Comparison of ENCODE assay signal across 8 cellular contexts in genomic region chr7:149195180-149196150, GRCh38. TPM values are rescaled to one million over a fixed set of nuclear protein-coding genes. Genes with fewer than 3 reads are reported as not detected.
DNase-seq lines count a peak whose midpoint lies in the region; ATAC-seq and TF ChIP-seq lines count a peak whose summit lies in the region.

Gene ZNF282, plus strand, starts transcription at chr7:149195546. Its CDS starts 44 bp downstream, at chr7:149195590.

- DNase-seq in DMS153 treated with DMSO at 0.1 percent for 48 hours (lab: John Stamatoyannopoulos, UW; ENCODE audit: unreplicated experiment) (peak; percentile 88), HuH-7.5 (ENCODE audit: low spot score) (peak; percentile 94), PC-3 (peak; percentile 89), esophagus muscularis mucosa (ENCODE audit: extremely low spot score) (peak; percentile 96), myocyte (ENCODE audit: low read depth) (peak; percentile 97)
- DNase-seq in activated T-cell treated with anti-CD3 and anti-CD28 coated beads, Interleukin-2, amount 50 U/mL, for 4 hours = peak; percentile 61
- peak; percentile 70 to 90 for DNase-seq in stimulated activated effector memory CD8-positive, alpha-beta T cell treated with anti-CD3 and anti-CD28 coated beads, Interleukin-12 subunit alpha, Interleukin-12 subunit beta, amount 100 ng/mL, for 72 hours (ENCODE audit: low spot score in 2 of 2)

- H3K4me3 Mint-ChIP-seq in activated T-cell treated with anti-CD3 and anti-CD28 coated beads, Interleukin-2, amount 50 U/mL, for 4 hours = peak within 1 kb of the TSS; percentile 92
- peak within 1 kb of the TSS; percentile 88 for H3K4me3 Mint-ChIP-seq in stimulated activated effector memory CD8-positive, alpha-beta T cell treated with anti-CD3 and anti-CD28 coated beads, Interleukin-12 subunit alpha, Interleukin-12 subunit beta, amount 100 ng/mL, for 72 hours

- peaks cover 46% of the 10 kb centered on the region for H3K4me1 Mint-ChIP-seq in activated T-cell treated with anti-CD3 and anti-CD28 coated beads, Interleukin-2, amount 50 U/mL, for 4 hours (ENCODE audit: low read depth)
- H3K4me1 Mint-ChIP-seq in stimulated activated effector memory CD8-positive, alpha-beta T cell treated with anti-CD3 and anti-CD28 coated beads, Interleukin-12 subunit alpha, Interleukin-12 subunit beta, amount 100 ng/mL, for 72 hours = peaks cover 61% of the 10 kb centered on the region

- peaks cover 39% of the 10 kb centered on the region for H3K79me2 ChIP-seq in PC-3 (ENCODE audit: low read length)

- H3K27ac ChIP-seq in PC-3 (ENCODE audit: low read length) (peak within 1 kb of the TSS; percentile 66), esophagus muscularis mucosa (replicated peaks in 1 of 4) (peak within 1 kb of the TSS; percentile 89 to 94 (median 91))

- no peak for TF ChIP-seq POLR2A in esophagus muscularis mucosa (IDR thresholded peaks at IDR 0.05; ENCODE audit: low read depth)

- peak within 1 kb of the TSS; percentile 95 for H2AFZ ChIP-seq in PC-3 (ENCODE audit: low read length)

- ATAC-seq in GM21526 (IDR thresholded peaks at IDR 0.05; ENCODE audit: low FRiP score, unreplicated experiment) (peak; percentile 85), PC-3 (peak; percentile 89)
- peak; percentile 94 for ATAC-seq in activated T-cell treated with anti-CD3 and anti-CD28 coated beads, Interleukin-2, amount 50 U/mL, for 4 hours
- ATAC-seq in stimulated activated effector memory CD8-positive, alpha-beta T cell treated with anti-CD3 and anti-CD28 coated beads, Interleukin-12 subunit alpha, Interleukin-12 subunit beta, amount 100 ng/mL, for 72 hours = peak; percentile 94

- no TSS peak for BruUV-seq in PC-3 (replicated peaks; lab: Mats Ljungman, UMichigan)

- H3F3A ChIP-seq in PC-3 (ENCODE audit: low read length, unreplicated experiment) = no peaks in the 10 kb centered on the region

- 1% methylated on average over 30 of the region's 97 CpGs for WGBS in esophagus muscularis mucosa

- H4K20me1 ChIP-seq in PC-3 (ENCODE audit: low read length) = no peaks in the 10 kb centered on the region

- CTCF ChIA-PET in PC-3 (lab: Charles Lee) = interaction anchor here (0.5 to 1.6 kb wide), 12 partner anchors 30 to 217 kb away, joined by 3 to 5 read pairs (median 3); no protein-coding TSS in a partner anchor

- peaks cover 21% of the 10 kb centered on the region for H3K36me3 Mint-ChIP-seq in activated T-cell treated with anti-CD3 and anti-CD28 coated beads, Interleukin-2, amount 50 U/mL, for 4 hours (ENCODE audit: insufficient read depth)
- H3K36me3 Mint-ChIP-seq in stimulated activated effector memory CD8-positive, alpha-beta T cell treated with anti-CD3 and anti-CD28 coated beads, Interleukin-12 subunit alpha, Interleukin-12 subunit beta, amount 100 ng/mL, for 72 hours = peaks cover 50% of the 10 kb centered on the region

- no peaks in the 10 kb centered on the region for H3K9me3 Mint-ChIP-seq in activated T-cell treated with anti-CD3 and anti-CD28 coated beads, Interleukin-2, amount 50 U/mL, for 4 hours
- no peaks in the 10 kb centered on the region for H3K9me3 Mint-ChIP-seq in stimulated activated effector memory CD8-positive, alpha-beta T cell treated with anti-CD3 and anti-CD28 coated beads, Interleukin-12 subunit alpha, Interleukin-12 subunit beta, amount 100 ng/mL, for 72 hours

- H3K27me3 ChIP-seq in PC-3 (ENCODE audit: low read length) (no peaks in the 10 kb centered on the region), esophagus muscularis mucosa (peaks cover 0 to 3% (median 0%) of the 10 kb centered on the region in 4 donors)

- no peaks in the 10 kb centered on the region for H3K9me3 ChIP-seq in PC-3 (ENCODE audit: low read length)
- no peaks in the 10 kb centered on the region for H3K9me3 ChIP-seq in esophagus muscularis mucosa

- H3K4me3 ChIP-seq in PC-3 (ENCODE audit: low read length) = peak within 1 kb of the TSS; percentile 92
- peak within 1 kb of the TSS; percentile 72 to 92 (median 81) for H3K4me3 ChIP-seq in esophagus muscularis mucosa

- H3K4me1 ChIP-seq in PC-3 (ENCODE audit: insufficient read depth, low read length) = peaks cover 37% of the 10 kb centered on the region
- peaks cover 20 to 31% (median 30%) of the 10 kb centered on the region in 4 donors for H3K4me1 ChIP-seq in esophagus muscularis mucosa

- POLR2A ChIA-PET in PC-3 (lab: Charles Lee; ENCODE audit: unreplicated experiment) = interaction anchor here (0.5 to 1.6 kb wide), 6 partner anchors 9 to 130 kb away, joined by 3 to 6 read pairs (median 4); no protein-coding TSS in a partner anchor

- peaks cover 9% of the 10 kb centered on the region; the same call in 1 of the 2 replicates for H3K36me3 ChIP-seq in PC-3 (ENCODE audit: low read depth, low read length)
- H3K36me3 ChIP-seq in esophagus muscularis mucosa = peaks cover 23 to 27% (median 25%) of the 10 kb centered on the region in 4 donors

- no peaks in the 10 kb centered on the region for H3K27me3 Mint-ChIP-seq in activated T-cell treated with anti-CD3 and anti-CD28 coated beads, Interleukin-2, amount 50 U/mL, for 4 hours (ENCODE audit: low read depth)

- H3K9me2 ChIP-seq in PC-3 (replicated peaks; ENCODE audit: low read length) = no peaks in the 10 kb centered on the region

- no peak for TF ChIP-seq EP300 in esophagus muscularis mucosa (IDR thresholded peaks at IDR 0.05)

- TF ChIP-seq CTCF in PC-3 (conservative IDR thresholded peaks at IDR 0.05; ENCODE audit: low read depth, low read length) (peak; percentile 68), esophagus muscularis mucosa (IDR thresholded peaks at IDR 0.05) (peak; percentile 53 to 75 (median 58))

- peak within 1 kb of the TSS; percentile 90 for H3K9ac ChIP-seq in PC-3 (ENCODE audit: low read length)

- intact Hi-C loops in PC-3 (cut with micrococcal nuclease) (loop anchor here (2.0 to 10.0 kb wide), 2 partner anchors 47 to 209 kb away; no protein-coding TSS in a partner anchor), esophagus muscularis mucosa (cut with DNase I) (loop anchor here (5.0 kb wide), 1 partner anchor 48 kb away; the partner anchor contains the start of gene ZNF398)

- peak within 1 kb of the TSS; percentile 92 for H3K4me2 ChIP-seq in PC-3 (ENCODE audit: low read length)

- peak within 1 kb of the TSS; percentile 94 for H3K27ac Mint-ChIP-seq in stimulated activated effector memory CD8-positive, alpha-beta T cell treated with anti-CD3 and anti-CD28 coated beads, Interleukin-12 subunit alpha, Interleukin-12 subunit beta, amount 100 ng/mL, for 72 hours

RNA-seq across cellular contexts. Expression of gene ZNF282, which starts in this region (rescaled TPM):
- total RNA-seq in PC-3 (2014; rRNA removed) (31.4 and 39.7 TPM in 2 replicates), esophagus muscularis mucosa (10 to 100 TPM; 16.9 to 28.7 (median 22.2) TPM), myocyte (25.3 and 27.5 TPM in 2 replicates)
- 10 to 100 TPM; 36.1 to 39.7 (median 38.3) TPM for total RNA-seq in activated T-cell treated with anti-CD3 and anti-CD28 coated beads, Interleukin-2, amount 50 U/mL, for 4 hours
- 24.5 TPM for polyA plus RNA-seq in myocyte (2012)

Comparison
In these comparisons a context has a peak if more than half of its experiments do, and no peak if none do; other contexts are left out.
1. Peak in every context shown above with its lines: DNase-seq, ATAC-seq, H3K4me3 ChIP-seq and H3K27ac ChIP-seq.